8 cellular contexts compared by ENCODE assay signal in genomic region chr3:49411968-49412631, GRCh38. TPM values are rescaled to one million over a fixed set of nuclear protein-coding genes. Genes with fewer than 3 reads are reported as not detected.
DNase-seq lines count a peak whose midpoint lies in the region; ATAC-seq, FAIRE-seq and TF ChIP-seq lines count a peak whose summit lies in the region.

Gene RHOA, minus strand, starts transcription at chr3:49411976. Its CDS starts 36,387 bp downstream, at chr3:49375589.
Gene TCTA, plus strand, starts transcription at chr3:49412423. Its CDS starts 4 bp downstream, at chr3:49412427.

- TF ChIP-seq POLR2A in H54 (IDR thresholded peaks at IDR 0.05; ENCODE audit: low read depth, low read length), result peak; percentile 96
- peak; percentile 100 for TF ChIP-seq POLR2A in Raji (IDR thresholded peaks at IDR 0.05; ENCODE audit: insufficient read depth, low read depth, low read length)

- peak; percentile 60 for FAIRE-seq in H54 (lab: Jason Lieb, UNC)

- peaks cover 43% of the 10 kb centered on the region for H4K20me1 ChIP-seq in Loucy (ENCODE audit: insufficient read depth, low read length, poor library complexity, severe bottlenecking)

- no peak for TF ChIP-seq CTCF in Loucy (conservative IDR thresholded peaks at IDR 0.05; ENCODE audit: low read length)
- no peak for TF ChIP-seq CTCF in natural killer cell (IDR thresholded peaks at IDR 0.05)

- peak; percentile 79 to 91 (median 84) for ATAC-seq in natural killer cell

- no peaks in the 10 kb centered on the region for H3K36me3 Mint-ChIP-seq in natural killer cell

- peaks cover 58% of the 10 kb centered on the region for H3K4me1 ChIP-seq in Loucy (ENCODE audit: insufficient read depth, low read length, poor library complexity, severe bottlenecking)

- H3K79me2 ChIP-seq in Loucy (ENCODE audit: insufficient read depth, low read length), result peaks cover 62% of the 10 kb centered on the region

- peak within 1 kb of the TSS; percentile 97 to 99 for H3K27ac Mint-ChIP-seq in natural killer cell

- H3K27me3 Mint-ChIP-seq in natural killer cell (ENCODE audit: low read depth in 2 of 2), result no peaks in the 10 kb centered on the region

- H3F3A ChIP-seq in Loucy (ENCODE audit: low read depth), result peaks cover 10% of the 10 kb centered on the region

- no peaks in the 10 kb centered on the region for H3K9me3 ChIP-seq in Loucy (ENCODE audit: insufficient read depth, low read depth, low read length)

- peak within 1 kb of the TSS; percentile 100 for H3K4me2 ChIP-seq in Loucy (ENCODE audit: low read depth, low read length, poor library complexity, severe bottlenecking)

- no peaks in the 10 kb centered on the region for H3K9me2 ChIP-seq in Loucy (replicated peaks; ENCODE audit: low read depth, low read length)

- H3K36me3 ChIP-seq in Loucy (ENCODE audit: insufficient read depth, low read length), result no peaks in the 10 kb centered on the region

- no peaks in the 10 kb centered on the region for H3K9me3 Mint-ChIP-seq in natural killer cell

- peak within 1 kb of the TSS; percentile 91 for H3K4me3 Mint-ChIP-seq in natural killer cell

- peak within 1 kb of the TSS; percentile 96 for H3K4me3 ChIP-seq in Loucy (ENCODE audit: low read length, poor library complexity, severe bottlenecking)

- H3K27me3 ChIP-seq in Loucy (ENCODE audit: insufficient read depth, low read length, poor library complexity, severe bottlenecking), result no peaks in the 10 kb centered on the region

- peak; percentile 100 for DNase-seq in EL
- DNase-seq in H54 (ENCODE audit: insufficient read length, low spot score), result peak; percentile 98
- DNase-seq in activated T-helper 9 cell treated with anti-CD3 and anti-CD28 coated beads, Interleukin-2, amount 50 U/mL, for 16 hours (ENCODE audit: low read depth), result peak; percentile 97
- DNase-seq in fibroblast of peridontal ligament (ENCODE audit: extremely low read depth), result peak; percentile 100
- peak; percentile 98 for DNase-seq in natural killer cell
- peak; percentile 99 for DNase-seq in stimulated activated naive CD4-positive, alpha-beta T cell treated with Interleukin-2 at 50 U/mL for 16 hours (lab: John Stamatoyannopoulos, UW)

- H3K4me1 Mint-ChIP-seq in natural killer cell, result peaks cover 66 to 70% of the 10 kb centered on the region in 2 donors

- H3K9ac ChIP-seq in Loucy (ENCODE audit: low read depth, low read length, poor library complexity, severe bottlenecking), result peak within 1 kb of the TSS; percentile 92

- peak within 1 kb of the TSS; percentile 81 for H2AFZ ChIP-seq in Loucy (ENCODE audit: low read length)

- intact Hi-C loops in natural killer cell (cut with micrococcal nuclease), result loop anchor here (1.0 to 2.0 kb wide), 3 partner anchors 17 to 317 kb away; partner anchors contain the start of genes NICN1, QRICH1 and USP4

RNA-seq across cellular contexts. Expression of gene RHOA, which starts in this region (rescaled TPM):
- total RNA-seq in natural killer cell, result 100 to 1,000 TPM; 342 to 372 (median 370) TPM

RNA-seq across cellular contexts. Expression of gene TCTA, which starts in this region (rescaled TPM):
- 10 to 100 TPM; 35.4 to 40.7 (median 36.7) TPM for total RNA-seq in natural killer cell

Comparison
In these comparisons a context has a peak if more than half of its experiments do, and no peak if none do; other contexts are left out.
1. Peak in every context shown above with its lines: DNase-seq, ATAC-seq and H3K4me3 ChIP-seq.